1 cellular context compared by ENCODE assay signal in genomic region chr19:3401004-3401768, GRCh38.
TF ChIP-seq lines count a peak whose summit lies in the region.

No MANE protein-coding gene starts in this region.

TF ChIP-seq in K562, 482 proteins besides CTCF, POLR2A, EP300 and RAD21 (continued from another document and continues in another):
- TF ChIP-seq, protein P1, sequence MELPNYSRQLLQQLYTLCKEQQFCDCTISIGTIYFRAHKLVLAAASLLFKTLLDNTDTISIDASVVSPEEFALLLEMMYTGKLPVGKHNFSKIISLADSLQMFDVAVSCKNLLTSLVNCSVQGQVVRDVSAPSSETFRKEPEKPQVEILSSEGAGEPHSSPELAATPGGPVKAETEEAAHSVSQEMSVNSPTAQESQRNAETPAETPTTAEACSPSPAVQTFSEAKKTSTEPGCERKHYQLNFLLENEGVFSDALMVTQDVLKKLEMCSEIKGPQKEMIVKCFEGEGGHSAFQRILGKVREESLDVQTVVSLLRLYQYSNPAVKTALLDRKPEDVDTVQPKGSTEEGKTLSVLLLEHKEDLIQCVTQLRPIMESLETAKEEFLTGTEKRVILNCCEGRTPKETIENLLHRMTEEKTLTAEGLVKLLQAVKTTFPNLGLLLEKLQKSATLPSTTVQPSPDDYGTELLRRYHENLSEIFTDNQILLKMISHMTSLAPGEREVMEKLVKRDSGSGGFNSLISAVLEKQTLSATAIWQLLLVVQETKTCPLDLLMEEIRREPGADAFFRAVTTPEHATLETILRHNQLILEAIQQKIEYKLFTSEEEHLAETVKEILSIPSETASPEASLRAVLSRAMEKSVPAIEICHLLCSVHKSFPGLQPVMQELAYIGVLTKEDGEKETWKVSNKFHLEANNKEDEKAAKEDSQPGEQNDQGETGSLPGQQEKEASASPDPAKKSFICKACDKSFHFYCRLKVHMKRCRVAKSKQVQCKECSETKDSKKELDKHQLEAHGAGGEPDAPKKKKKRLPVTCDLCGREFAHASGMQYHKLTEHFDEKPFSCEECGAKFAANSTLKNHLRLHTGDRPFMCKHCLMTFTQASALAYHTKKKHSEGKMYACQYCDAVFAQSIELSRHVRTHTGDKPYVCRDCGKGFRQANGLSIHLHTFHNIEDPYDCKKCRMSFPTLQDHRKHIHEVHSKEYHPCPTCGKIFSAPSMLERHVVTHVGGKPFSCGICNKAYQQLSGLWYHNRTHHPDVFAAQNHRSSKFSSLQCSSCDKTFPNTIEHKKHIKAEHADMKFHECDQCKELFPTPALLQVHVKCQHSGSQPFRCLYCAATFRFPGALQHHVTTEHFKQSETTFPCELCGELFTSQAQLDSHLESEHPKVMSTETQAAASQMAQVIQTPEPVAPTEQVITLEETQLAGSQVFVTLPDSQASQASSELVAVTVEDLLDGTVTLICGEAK (IDR thresholded peaks at IDR 0.05) = no peak
- TF ChIP-seq, protein P1 (CRISPR knock-in tag; IDR thresholded peaks at IDR 0.05) = no peak
- no peak for TF ChIP-seq SIN3B (IDR thresholded peaks at IDR 0.05; ENCODE audit: low read depth)
- no peak for TF ChIP-seq BMI1 (IDR thresholded peaks at IDR 0.05; ENCODE audit: low read length)
- TF ChIP-seq, protein P2, sequence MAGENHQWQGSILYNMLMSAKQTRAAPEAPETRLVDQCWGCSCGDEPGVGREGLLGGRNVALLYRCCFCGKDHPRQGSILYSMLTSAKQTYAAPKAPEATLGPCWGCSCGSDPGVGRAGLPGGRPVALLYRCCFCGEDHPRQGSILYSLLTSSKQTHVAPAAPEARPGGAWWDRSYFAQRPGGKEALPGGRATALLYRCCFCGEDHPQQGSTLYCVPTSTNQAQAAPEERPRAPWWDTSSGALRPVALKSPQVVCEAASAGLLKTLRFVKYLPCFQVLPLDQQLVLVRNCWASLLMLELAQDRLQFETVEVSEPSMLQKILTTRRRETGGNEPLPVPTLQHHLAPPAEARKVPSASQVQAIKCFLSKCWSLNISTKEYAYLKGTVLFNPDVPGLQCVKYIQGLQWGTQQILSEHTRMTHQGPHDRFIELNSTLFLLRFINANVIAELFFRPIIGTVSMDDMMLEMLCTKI (IDR thresholded peaks at IDR 0.05; ENCODE audit: partially characterized antibody) = no peak
- peak; percentile 80; the same call in 1 of the 2 replicates for TF ChIP-seq SMARCA5 (IDR thresholded peaks at IDR 0.05)
- TF ChIP-seq, protein P3, sequence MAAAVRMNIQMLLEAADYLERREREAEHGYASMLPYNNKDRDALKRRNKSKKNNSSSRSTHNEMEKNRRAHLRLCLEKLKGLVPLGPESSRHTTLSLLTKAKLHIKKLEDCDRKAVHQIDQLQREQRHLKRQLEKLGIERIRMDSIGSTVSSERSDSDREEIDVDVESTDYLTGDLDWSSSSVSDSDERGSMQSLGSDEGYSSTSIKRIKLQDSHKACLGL (CRISPR knock-in tag; IDR thresholded peaks at IDR 0.05; ENCODE audit: borderline replicate concordance, poor library complexity, severe bottlenecking) = no peak
- TF ChIP-seq PHB2 (IDR thresholded peaks at IDR 0.05; ENCODE audit: low read depth) = no peak
- no peak for TF ChIP-seq LCOR (CRISPR knock-in tag; IDR thresholded peaks at IDR 0.05)
- TF ChIP-seq, protein P4, sequence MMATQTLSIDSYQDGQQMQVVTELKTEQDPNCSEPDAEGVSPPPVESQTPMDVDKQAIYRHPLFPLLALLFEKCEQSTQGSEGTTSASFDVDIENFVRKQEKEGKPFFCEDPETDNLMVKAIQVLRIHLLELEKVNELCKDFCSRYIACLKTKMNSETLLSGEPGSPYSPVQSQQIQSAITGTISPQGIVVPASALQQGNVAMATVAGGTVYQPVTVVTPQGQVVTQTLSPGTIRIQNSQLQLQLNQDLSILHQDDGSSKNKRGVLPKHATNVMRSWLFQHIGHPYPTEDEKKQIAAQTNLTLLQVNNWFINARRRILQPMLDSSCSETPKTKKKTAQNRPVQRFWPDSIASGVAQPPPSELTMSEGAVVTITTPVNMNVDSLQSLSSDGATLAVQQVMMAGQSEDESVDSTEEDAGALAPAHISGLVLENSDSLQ (IDR thresholded peaks at IDR 0.05) = no peak
- TF ChIP-seq, protein P5, sequence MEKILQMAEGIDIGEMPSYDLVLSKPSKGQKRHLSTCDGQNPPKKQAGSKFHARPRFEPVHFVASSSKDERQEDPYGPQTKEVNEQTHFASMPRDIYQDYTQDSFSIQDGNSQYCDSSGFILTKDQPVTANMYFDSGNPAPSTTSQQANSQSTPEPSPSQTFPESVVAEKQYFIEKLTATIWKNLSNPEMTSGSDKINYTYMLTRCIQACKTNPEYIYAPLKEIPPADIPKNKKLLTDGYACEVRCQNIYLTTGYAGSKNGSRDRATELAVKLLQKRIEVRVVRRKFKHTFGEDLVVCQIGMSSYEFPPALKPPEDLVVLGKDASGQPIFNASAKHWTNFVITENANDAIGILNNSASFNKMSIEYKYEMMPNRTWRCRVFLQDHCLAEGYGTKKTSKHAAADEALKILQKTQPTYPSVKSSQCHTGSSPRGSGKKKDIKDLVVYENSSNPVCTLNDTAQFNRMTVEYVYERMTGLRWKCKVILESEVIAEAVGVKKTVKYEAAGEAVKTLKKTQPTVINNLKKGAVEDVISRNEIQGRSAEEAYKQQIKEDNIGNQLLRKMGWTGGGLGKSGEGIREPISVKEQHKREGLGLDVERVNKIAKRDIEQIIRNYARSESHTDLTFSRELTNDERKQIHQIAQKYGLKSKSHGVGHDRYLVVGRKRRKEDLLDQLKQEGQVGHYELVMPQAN (IDR thresholded peaks at IDR 0.05; ENCODE audit: borderline replicate concordance) = no peak
- TF ChIP-seq FOXP1 (CRISPR knock-in tag; IDR thresholded peaks at IDR 0.05) = no peak
- TF ChIP-seq GMEB1 (CRISPR knock-in tag; IDR thresholded peaks at IDR 0.05) = no peak
- TF ChIP-seq, protein P6, sequence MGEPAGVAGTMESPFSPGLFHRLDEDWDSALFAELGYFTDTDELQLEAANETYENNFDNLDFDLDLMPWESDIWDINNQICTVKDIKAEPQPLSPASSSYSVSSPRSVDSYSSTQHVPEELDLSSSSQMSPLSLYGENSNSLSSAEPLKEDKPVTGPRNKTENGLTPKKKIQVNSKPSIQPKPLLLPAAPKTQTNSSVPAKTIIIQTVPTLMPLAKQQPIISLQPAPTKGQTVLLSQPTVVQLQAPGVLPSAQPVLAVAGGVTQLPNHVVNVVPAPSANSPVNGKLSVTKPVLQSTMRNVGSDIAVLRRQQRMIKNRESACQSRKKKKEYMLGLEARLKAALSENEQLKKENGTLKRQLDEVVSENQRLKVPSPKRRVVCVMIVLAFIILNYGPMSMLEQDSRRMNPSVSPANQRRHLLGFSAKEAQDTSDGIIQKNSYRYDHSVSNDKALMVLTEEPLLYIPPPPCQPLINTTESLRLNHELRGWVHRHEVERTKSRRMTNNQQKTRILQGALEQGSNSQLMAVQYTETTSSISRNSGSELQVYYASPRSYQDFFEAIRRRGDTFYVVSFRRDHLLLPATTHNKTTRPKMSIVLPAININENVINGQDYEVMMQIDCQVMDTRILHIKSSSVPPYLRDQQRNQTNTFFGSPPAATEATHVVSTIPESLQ (CRISPR knock-in tag; IDR thresholded peaks at IDR 0.05) = no peak
- TF ChIP-seq HDAC2 (IDR thresholded peaks at IDR 0.05) = 0 out of 2 replicates have a peak, but pooled peaks have one; percentile 29
- TF ChIP-seq POU5F1 (IDR thresholded peaks at IDR 0.05; ENCODE audit: borderline replicate concordance, low read depth, low read length, partially characterized antibody) = no peak
- no peak for TF ChIP-seq ARID4B (CRISPR knock-in tag; IDR thresholded peaks at IDR 0.05)
- TF ChIP-seq PYGO2 (tag; IDR thresholded peaks at IDR 0.05) = no peak
- TF ChIP-seq ZFPM2 (CRISPR knock-in tag; IDR thresholded peaks at IDR 0.05) = no peak
- TF ChIP-seq SAFB2 (IDR thresholded peaks at IDR 0.05; ENCODE audit: borderline replicate concordance, low read depth, low read length, severe bottlenecking) = no peak
- TF ChIP-seq GTF2A2 (tag; IDR thresholded peaks at IDR 0.05) = no peak
- no peak for TF ChIP-seq PHF8 (IDR thresholded peaks at IDR 0.05; ENCODE audit: borderline replicate concordance, low read length)
- TF ChIP-seq KDM1A (IDR thresholded peaks at IDR 0.05) = peak; percentile 35 to 64; a peak in 2 of 4 replicates
- no peak for TF ChIP-seq ETV5 (CRISPR knock-in tag; IDR thresholded peaks at IDR 0.05; ENCODE audit: low read depth)
- TF ChIP-seq ZNF134 (CRISPR knock-in tag; conservative IDR thresholded peaks at IDR 0.05) = no peak
- no peak for TF ChIP-seq CBFA2T3 (IDR thresholded peaks at IDR 0.05)
- TF ChIP-seq, protein P7, sequence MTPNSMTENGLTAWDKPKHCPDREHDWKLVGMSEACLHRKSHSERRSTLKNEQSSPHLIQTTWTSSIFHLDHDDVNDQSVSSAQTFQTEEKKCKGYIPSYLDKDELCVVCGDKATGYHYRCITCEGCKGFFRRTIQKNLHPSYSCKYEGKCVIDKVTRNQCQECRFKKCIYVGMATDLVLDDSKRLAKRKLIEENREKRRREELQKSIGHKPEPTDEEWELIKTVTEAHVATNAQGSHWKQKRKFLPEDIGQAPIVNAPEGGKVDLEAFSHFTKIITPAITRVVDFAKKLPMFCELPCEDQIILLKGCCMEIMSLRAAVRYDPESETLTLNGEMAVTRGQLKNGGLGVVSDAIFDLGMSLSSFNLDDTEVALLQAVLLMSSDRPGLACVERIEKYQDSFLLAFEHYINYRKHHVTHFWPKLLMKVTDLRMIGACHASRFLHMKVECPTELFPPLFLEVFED (CRISPR knock-in tag; conservative IDR thresholded peaks at IDR 0.05) = no peak
- TF ChIP-seq ETV6 (IDR thresholded peaks at IDR 0.05; ENCODE audit: borderline replicate concordance in 1 of 2, low read depth in 2 of 2, low read length in 1 of 2) = no peak
- TF ChIP-seq ETV6 (CRISPR knock-in tag; IDR thresholded peaks at IDR 0.05; ENCODE audit: borderline replicate concordance) = no peak
- peak; percentile 41; the same call in 1 of the 2 replicates for TF ChIP-seq POLR2G (IDR thresholded peaks at IDR 0.05; ENCODE audit: low read depth, low read length)
- no peak for TF ChIP-seq HNRNPH1 (optimal IDR thresholded peaks at IDR 0.05; ENCODE audit: low read depth, low read length)
- no peak for TF ChIP-seq RAD51 (IDR thresholded peaks at IDR 0.05; ENCODE audit: borderline replicate concordance, low read depth)
- peak; percentile 33 for TF ChIP-seq RBM25 (IDR thresholded peaks at IDR 0.05; ENCODE audit: low read depth, low read length, severe bottlenecking)
